Comparison of ENCODE assay signal across 12 cellular contexts in genomic region chr12:76152161-76152807, GRCh38.
DNase-seq lines count a peak whose midpoint lies in the region; ATAC-seq and TF ChIP-seq lines count a peak whose summit lies in the region.
"Had no signal": no experiment of that assay in that cellular context is flagged by ENCODE, and none has a peak within 500 bp of the region (broad histone marks: within the 10 kb centered on the region; RNA-seq: fewer than 3 reads in every experiment).

No MANE protein-coding gene starts in this region.

- intact Hi-C loops in PC-9 (cut with micrococcal nuclease; ENCODE audit: unreplicated experiment) = loop anchor here (10.0 kb wide), 1 partner anchor 303 kb away; no protein-coding TSS in a partner anchor

- H3K27ac ChIP-seq in PC-9 = no peak overlapping the region

- H3F3A ChIP-seq in PC-9 (ENCODE audit: insufficient read depth, low read depth) = no peaks in the 10 kb centered on the region

- H3K4me2 ChIP-seq in PC-9 = no peak overlapping the region

- TF ChIP-seq CTCF in PC-9 (conservative IDR thresholded peaks at IDR 0.05) (no peak), glutamatergic neuron (IDR thresholded peaks at IDR 0.05; ENCODE audit: partially characterized antibody, unreplicated experiment) (no peak), progenitor cell of endocrine pancreas (IDR thresholded peaks at IDR 0.05; ENCODE audit: unreplicated experiment) (no peak)

- H3K4me3 ChIP-seq in PC-9 = no peak overlapping the region

- no peaks in the 10 kb centered on the region for H3K27me3 Mint-ChIP-seq in glutamatergic neuron (ENCODE audit: unreplicated experiment)
- H3K27me3 Mint-ChIP-seq in progenitor cell of endocrine pancreas = no peaks in the 10 kb centered on the region

- H4K20me1 ChIP-seq in PC-9 (ENCODE audit: insufficient read depth) = no peaks in the 10 kb centered on the region

- BruUV-seq in PC-9 (replicated peaks; lab: Mats Ljungman, UMichigan) = no TSS peak

- H3K9me2 ChIP-seq in PC-9 (ENCODE audit: insufficient read depth) = no peaks in the 10 kb centered on the region

- H3K79me2 ChIP-seq in PC-9 (ENCODE audit: low read depth) = no peaks in the 10 kb centered on the region

- H3K27ac Mint-ChIP-seq in glutamatergic neuron (ENCODE audit: unreplicated experiment) (no peak overlapping the region), progenitor cell of endocrine pancreas (no peak overlapping the region)
- H3K27ac Mint-ChIP-seq: mesothelial cell of epicardium, WTC11 had no signal

- no peaks in the 10 kb centered on the region for H3K9me3 ChIP-seq in PC-9 (ENCODE audit: insufficient read depth, low read depth)

- H3K9me3 Mint-ChIP-seq in glutamatergic neuron (ENCODE audit: unreplicated experiment) = no peaks in the 10 kb centered on the region
- no peaks in the 10 kb centered on the region for H3K9me3 Mint-ChIP-seq in progenitor cell of endocrine pancreas (ENCODE audit: low read depth)
- H3K9me3 Mint-ChIP-seq: CD4-positive, CD25-positive, alpha-beta regulatory T cell had no signal

- POLR2A ChIA-PET in PC-9 (lab: Charles Lee; ENCODE audit: unreplicated experiment) = no interaction called here

- peak overlapping the region; percentile 52; the same call in 1 of the 2 replicates for H2AFZ ChIP-seq in PC-9

- ATAC-seq in GM19023 (IDR thresholded peaks at IDR 0.05; ENCODE audit: unreplicated experiment) (peak; percentile 80), HG02943 (IDR thresholded peaks at IDR 0.05; ENCODE audit: low read depth, unreplicated experiment) (peak; percentile 75)
- ATAC-seq: WTC11 had no signal

- CTCF ChIA-PET in PC-9 (lab: Charles Lee) = no interaction called here

- H3K36me3 Mint-ChIP-seq in glutamatergic neuron (ENCODE audit: unreplicated experiment) = no peaks in the 10 kb centered on the region
- H3K36me3 Mint-ChIP-seq in progenitor cell of endocrine pancreas (ENCODE audit: insufficient read depth) = no peaks in the 10 kb centered on the region
- H3K36me3 Mint-ChIP-seq: CD4-positive, CD25-positive, alpha-beta regulatory T cell; mesothelial cell of epicardium; WTC11 had no signal

- no peaks in the 10 kb centered on the region for H3K4me1 Mint-ChIP-seq in glutamatergic neuron (ENCODE audit: low read depth, unreplicated experiment)
- peaks cover 3% of the 10 kb centered on the region for H3K4me1 Mint-ChIP-seq in progenitor cell of endocrine pancreas (ENCODE audit: low read depth)
- H3K4me1 Mint-ChIP-seq: mesothelial cell of epicardium had no signal

- H3K27me3 ChIP-seq in PC-9 (ENCODE audit: insufficient read depth, low read depth) = no peaks in the 10 kb centered on the region

- H3K36me3 ChIP-seq in PC-9 (ENCODE audit: low read depth) = no peaks in the 10 kb centered on the region

- DNase-seq in Ammon's horn (ENCODE audit: low spot score) = peak; percentile 39
- DNase-seq in PC-9 = no peak
- DNase-seq in glutamatergic neuron = no peak
- no peak for DNase-seq in progenitor cell of endocrine pancreas (ENCODE audit: low spot score, unreplicated experiment)
- DNase-seq in SW 1271 (lab: John Stamatoyannopoulos, UW) = no peak
- DNase-seq in OCI-M1 (lab: John Stamatoyannopoulos, UW) = no peak
- DNase-seq: CD4-positive, CD25-positive, alpha-beta regulatory T cell; KG1 had no signal

- H3K4me3 Mint-ChIP-seq in glutamatergic neuron (ENCODE audit: unreplicated experiment) (no peak overlapping the region), progenitor cell of endocrine pancreas (ENCODE audit: low read depth) (no peak overlapping the region)
- H3K4me3 Mint-ChIP-seq: CD4-positive, CD25-positive, alpha-beta regulatory T cell; mesothelial cell of epicardium; WTC11 had no signal

- no peaks in the 10 kb centered on the region for H3K4me1 ChIP-seq in PC-9 (replicated peaks; ENCODE audit: insufficient read depth)
